9 cellular contexts compared by ENCODE assay signal in genomic region chr10:58641095-58641531, GRCh38.
DNase-seq lines count a peak whose midpoint lies in the region; ATAC-seq and TF ChIP-seq lines count a peak whose summit lies in the region.
"Had no signal": no experiment of that assay in that cellular context is flagged by ENCODE, and none has a peak within 500 bp of the region (broad histone marks: within the 10 kb centered on the region; RNA-seq: fewer than 3 reads in every experiment).

No MANE protein-coding gene starts in this region.

- H3K9me3 ChIP-seq in upper lobe of right lung = no peaks in the 10 kb centered on the region
- no peaks in the 10 kb centered on the region for H3K9me3 ChIP-seq in naive thymus-derived CD4-positive, alpha-beta T cell (ENCODE audit: control insufficient read depth in 2 of 3, low read length in 3 of 3)

- no peak overlapping the region for H3K56ac ChIP-seq in mesendoderm (ENCODE audit: low read length)

- H3K18ac ChIP-seq in mesendoderm (ENCODE audit: low read length) = no peak overlapping the region

- H4K8ac ChIP-seq in mesendoderm (ENCODE audit: low read depth, low read length) = no peak overlapping the region

- H2AK5ac ChIP-seq in mesendoderm (ENCODE audit: low read length) = no peak overlapping the region

- no peak overlapping the region for H3K4ac ChIP-seq in mesendoderm (ENCODE audit: low read depth, low read length)

- H2BK5ac ChIP-seq in mesendoderm (ENCODE audit: low read length) = no peak overlapping the region

- H3K27ac ChIP-seq in upper lobe of right lung = no peak overlapping the region
- no peak overlapping the region for H3K27ac ChIP-seq in mesendoderm (ENCODE audit: low read depth, low read length)
- no peak overlapping the region for H3K27ac ChIP-seq in naive thymus-derived CD4-positive, alpha-beta T cell (ENCODE audit: low read depth, low read length)

- H3K36me3 ChIP-seq in upper lobe of right lung (no peaks in the 10 kb centered on the region), mesendoderm (ENCODE audit: control insufficient read depth, insufficient read depth, low read length) (no peaks in the 10 kb centered on the region)
- no peaks in the 10 kb centered on the region for H3K36me3 ChIP-seq in naive thymus-derived CD4-positive, alpha-beta T cell (ENCODE audit: control insufficient read depth in 2 of 3, insufficient read depth in 3 of 3, low read length in 3 of 3)

- no peak overlapping the region for H3K9ac ChIP-seq in mesendoderm (ENCODE audit: low read length)

- DNase-seq in NCI-H510A treated with DMSO at 0.1 percent for 48 hours (lab: John Stamatoyannopoulos, UW) (peak; percentile 5), NCI-H510A (lab: John Stamatoyannopoulos, UW) (no peak), RKO (ENCODE audit: low spot score) (peak; percentile 32), fibroblast of the conjunctiva (ENCODE audit: low read depth) (peak; percentile 85), upper lobe of right lung (no peak), mesendoderm (no peak)
- no peak for DNase-seq in stimulated activated naive CD8-positive, alpha-beta T cell treated with anti-CD3 and anti-CD28 coated beads, Interleukin-15, amount 100 ng/mL, for 72 hours
- no peak for DNase-seq in naive thymus-derived CD4-positive, alpha-beta T cell

- POLR2A ChIA-PET in naive thymus-derived CD4-positive, alpha-beta T cell (lab: Charles Lee) = no interaction called here

- CTCF ChIA-PET in naive thymus-derived CD4-positive, alpha-beta T cell (lab: Charles Lee) = no interaction called here

- H2BK120ac ChIP-seq in mesendoderm (ENCODE audit: low read depth, low read length) = no peak overlapping the region

- ATAC-seq in upper lobe of right lung = peak; percentile 22
- ATAC-seq in stimulated activated naive CD8-positive, alpha-beta T cell treated with anti-CD3 and anti-CD28 coated beads, Interleukin-15, amount 100 ng/mL, for 72 hours = no peak
- no peak for ATAC-seq in naive thymus-derived CD4-positive, alpha-beta T cell

- H3K27me3 Mint-ChIP-seq in stimulated activated naive CD8-positive, alpha-beta T cell treated with anti-CD3 and anti-CD28 coated beads, Interleukin-15, amount 100 ng/mL, for 72 hours = peaks cover 9% of the 10 kb centered on the region
- H3K27me3 Mint-ChIP-seq in naive thymus-derived CD4-positive, alpha-beta T cell = peaks cover 0 to 10% (median 6%) of the 10 kb centered on the region in 5 donors

- TF ChIP-seq CTCF in upper lobe of right lung (IDR thresholded peaks at IDR 0.05) = no peak

- no peak overlapping the region for H2BK15ac ChIP-seq in mesendoderm (replicated peaks; ENCODE audit: low read depth)

- H3K79me1 ChIP-seq in mesendoderm (ENCODE audit: low read length) = no peaks in the 10 kb centered on the region

- no peak overlapping the region for H3K23ac ChIP-seq in mesendoderm (ENCODE audit: low read length)

- no peaks in the 10 kb centered on the region for H3K4me1 Mint-ChIP-seq in stimulated activated naive CD8-positive, alpha-beta T cell treated with anti-CD3 and anti-CD28 coated beads, Interleukin-15, amount 100 ng/mL, for 72 hours
- H3K4me1 Mint-ChIP-seq in naive thymus-derived CD4-positive, alpha-beta T cell = no peaks in the 10 kb centered on the region

- H3K9me3 Mint-ChIP-seq in stimulated activated naive CD8-positive, alpha-beta T cell treated with anti-CD3 and anti-CD28 coated beads, Interleukin-15, amount 100 ng/mL, for 72 hours = no peaks in the 10 kb centered on the region
- peaks cover 0 to 3% (median 0%) of the 10 kb centered on the region in 11 donors for H3K9me3 Mint-ChIP-seq in naive thymus-derived CD4-positive, alpha-beta T cell

- H3K79me2 ChIP-seq in mesendoderm (ENCODE audit: control insufficient read depth, insufficient read depth, low read length) = no peaks in the 10 kb centered on the region

- no CpG with 5 or more reads among the region's 5 CpGs for WGBS in mesendoderm (ENCODE audit: extremely low coverage, insufficient coverage, low lambda C conversion rate)

- H3K4me1 ChIP-seq in upper lobe of right lung (peaks cover 8% of the 10 kb centered on the region), mesendoderm (ENCODE audit: control insufficient read depth, low read depth, low read length) (no peaks in the 10 kb centered on the region)
- H3K4me1 ChIP-seq in naive thymus-derived CD4-positive, alpha-beta T cell (ENCODE audit: control insufficient read depth in 2 of 2, insufficient read depth in 2 of 2, low read length in 2 of 2) = no peaks in the 10 kb centered on the region

- H3K27ac Mint-ChIP-seq in stimulated activated naive CD8-positive, alpha-beta T cell treated with anti-CD3 and anti-CD28 coated beads, Interleukin-15, amount 100 ng/mL, for 72 hours = no peak overlapping the region
- no peak overlapping the region for H3K27ac Mint-ChIP-seq in naive thymus-derived CD4-positive, alpha-beta T cell

- H4K5ac ChIP-seq in mesendoderm (ENCODE audit: low read length) = no peak overlapping the region

- H3K27me3 ChIP-seq in upper lobe of right lung = no peaks in the 10 kb centered on the region
- H3K27me3 ChIP-seq in mesendoderm (ENCODE audit: insufficient read depth, low read length, poor library complexity) = no peaks in the 10 kb centered on the region
- no peaks in the 10 kb centered on the region for H3K27me3 ChIP-seq in naive thymus-derived CD4-positive, alpha-beta T cell (ENCODE audit: control insufficient read depth in 2 of 2, insufficient read depth in 2 of 2, low read length in 2 of 2)

- H3K4me3 ChIP-seq in upper lobe of right lung (no peak overlapping the region), mesendoderm (ENCODE audit: low read length) (no peak overlapping the region)
- no peak overlapping the region for H3K4me3 ChIP-seq in naive thymus-derived CD4-positive, alpha-beta T cell (ENCODE audit: low read length)
- H3K4me3 ChIP-seq: skin epidermis had no signal

- no peak overlapping the region for H3K4me3 Mint-ChIP-seq in stimulated activated naive CD8-positive, alpha-beta T cell treated with anti-CD3 and anti-CD28 coated beads, Interleukin-15, amount 100 ng/mL, for 72 hours
- H3K4me3 Mint-ChIP-seq in naive thymus-derived CD4-positive, alpha-beta T cell = no peak overlapping the region

- no peak overlapping the region for H3K4me2 ChIP-seq in mesendoderm (ENCODE audit: low read length)

- intact Hi-C loops in upper lobe of right lung (cut with DNase I) = no loop called here
- intact Hi-C loops in naive thymus-derived CD4-positive, alpha-beta T cell (cut with micrococcal nuclease) = no loop called here

- H3K36me3 Mint-ChIP-seq in naive thymus-derived CD4-positive, alpha-beta T cell = no peaks in the 10 kb centered on the region

Comparison
In these comparisons a context has a peak if more than half of its experiments do, and no peak if none do; other contexts are left out.
1. DNase-seq: peak in NCI-H510A treated with DMSO at 0.1 percent for 48 hours (single experiment), RKO (single experiment) and fibroblast of the conjunctiva (single experiment); none in NCI-H510A (single experiment), upper lobe of right lung (single experiment), mesendoderm (single experiment), stimulated activated naive CD8-positive, alpha-beta T cell treated with anti-CD3 and anti-CD28 coated beads, Interleukin-15, amount 100 ng/mL, for 72 hours (0 of 2) and naive thymus-derived CD4-positive, alpha-beta T cell (0 of 9).